Comparison of ENCODE assay signal across 1 cellular context in the genomic region with DNA sequence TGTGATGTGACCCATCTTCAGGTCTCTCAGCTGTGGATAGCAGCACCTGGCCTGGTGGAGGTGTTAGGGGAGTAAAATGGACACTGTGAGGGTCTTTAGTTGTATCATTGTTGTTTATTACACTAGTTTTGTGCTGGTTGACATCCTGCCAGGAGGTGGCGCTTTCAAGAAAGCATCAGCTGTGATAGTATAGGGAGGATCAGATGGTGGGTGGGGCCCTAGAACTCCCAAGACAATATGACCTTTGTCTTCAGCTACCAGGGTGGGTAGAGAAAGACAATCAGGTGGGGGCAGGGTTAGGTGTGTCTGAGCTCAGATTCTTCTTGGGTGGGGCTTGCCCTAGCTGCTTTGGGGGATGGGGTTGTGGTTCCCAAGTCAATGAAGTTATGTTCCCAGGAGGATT.
TF ChIP-seq lines count a peak whose summit lies in the region.

No MANE protein-coding gene starts in this region.

TF ChIP-seq in H1, 55 proteins besides CTCF, POLR2A, EP300 and RAD21 (continued from another document):
- no peak for TF ChIP-seq CHD7 (IDR thresholded peaks at IDR 0.05; ENCODE audit: insufficient replicate concordance, low read length)
- TF ChIP-seq ZNF274 (IDR thresholded peaks at IDR 0.05; ENCODE audit: borderline replicate concordance, extremely low read depth, low read length) = no peak
- TF ChIP-seq, protein P1, sequence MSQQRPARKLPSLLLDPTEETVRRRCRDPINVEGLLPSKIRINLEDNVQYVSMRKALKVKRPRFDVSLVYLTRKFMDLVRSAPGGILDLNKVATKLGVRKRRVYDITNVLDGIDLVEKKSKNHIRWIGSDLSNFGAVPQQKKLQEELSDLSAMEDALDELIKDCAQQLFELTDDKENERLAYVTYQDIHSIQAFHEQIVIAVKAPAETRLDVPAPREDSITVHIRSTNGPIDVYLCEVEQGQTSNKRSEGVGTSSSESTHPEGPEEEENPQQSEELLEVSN (IDR thresholded peaks at IDR 0.05) = no peak
- TF ChIP-seq SUZ12 (IDR thresholded peaks at IDR 0.05; ENCODE audit: low read length) = no peak
- no peak for TF ChIP-seq YY1 (IDR thresholded peaks at IDR 0.05; ENCODE audit: low read depth, low read length)
- TF ChIP-seq CHD1 (IDR thresholded peaks at IDR 0.05; ENCODE audit: low read depth, low read length) = no peak
- no peak for TF ChIP-seq SP1 (IDR thresholded peaks at IDR 0.05; ENCODE audit: low read depth, low read length)
